14 cellular contexts compared by ENCODE assay signal in genomic region chr14:99659333-99659741, GRCh38. TPM values are rescaled to one million over a fixed set of nuclear protein-coding genes. Genes with fewer than 3 reads are reported as not detected.
DNase-seq lines count a peak whose midpoint lies in the region; ATAC-seq and TF ChIP-seq lines count a peak whose summit lies in the region.
"Had no signal": no experiment of that assay in that cellular context is flagged by ENCODE, and none has a peak within 500 bp of the region (broad histone marks: within the 10 kb centered on the region; RNA-seq: fewer than 3 reads in every experiment).

No MANE protein-coding gene starts in this region.

- no peak for TF ChIP-seq CTCF in mucosa of descending colon (IDR thresholded peaks at IDR 0.05)

- no peak overlapping the region for H3K4me3 Mint-ChIP-seq in effector memory CD8-positive, alpha-beta T cell

- peaks cover 27% of the 10 kb centered on the region for H3K4me1 ChIP-seq in HUES48 (ENCODE audit: control insufficient read depth, insufficient read depth, low read length)
- no peaks in the 10 kb centered on the region for H3K4me1 ChIP-seq in mucosa of descending colon (ENCODE audit: low read depth)

- H3K36me3 ChIP-seq in HUES48 (ENCODE audit: control insufficient read depth, insufficient read depth, low read length) (no peaks in the 10 kb centered on the region; the same call in 1 of the 2 replicates), mucosa of descending colon (ENCODE audit: low read depth) (no peaks in the 10 kb centered on the region)

- H3K36me3 Mint-ChIP-seq in effector memory CD8-positive, alpha-beta T cell (ENCODE audit: insufficient read depth) = peaks cover 2% of the 10 kb centered on the region

- H3K27ac ChIP-seq in HUES48 (ENCODE audit: low read depth, low read length) = no peak overlapping the region
- H3K27ac ChIP-seq: C4-2B had no signal

- peaks cover 30% of the 10 kb centered on the region for H3K27me3 ChIP-seq in HUES48 (ENCODE audit: control insufficient read depth, insufficient read depth, low read length)

- H3K9me3 Mint-ChIP-seq in effector memory CD8-positive, alpha-beta T cell = no peaks in the 10 kb centered on the region

- no peak overlapping the region for H3K27ac Mint-ChIP-seq in effector memory CD8-positive, alpha-beta T cell

- DNase-seq in DMS79 treated with DMSO at 0.1 percent for 48 hours (lab: John Stamatoyannopoulos, UW) (peak; percentile 36), mucosa of descending colon (no peak), NCI-H187 treated with DMSO at 0.1 percent for 48 hours (lab: John Stamatoyannopoulos, UW) (no peak)
- DNase-seq in effector memory CD8-positive, alpha-beta T cell = no peak
- DNase-seq: activated CD4-positive, alpha-beta T cell treated with anti-CD3 and anti-CD28 coated beads, Interleukin-2, amount 50 U/mL, for 1 hour; activated effector memory CD4-positive, alpha-beta T cell treated with anti-CD3 and anti-CD28 coated beads, Interleukin-2, amount 50 U/mL, for 16 hours; NCI-H2029 treated with DMSO at 0.1 percent for 48 hours; NK-92 treated with Interleukin-12 subunit alpha and Interleukin-12 subunit beta, amount 100 ng/mL, for 24 hours; SHP77; T-helper 9 cell had no signal

- no peak overlapping the region for H3K9ac ChIP-seq in HUES48 (ENCODE audit: low read depth, low read length)

- peak; percentile 54 for ATAC-seq in effector memory CD8-positive, alpha-beta T cell (replicated peaks)
- ATAC-seq in mucosa of descending colon (peak; percentile 58), HG03095 (IDR thresholded peaks at IDR 0.05; ENCODE audit: unreplicated experiment) (no peak), HG03442 (IDR thresholded peaks at IDR 0.05; ENCODE audit: unreplicated experiment) (no peak)

- H3K9me3 ChIP-seq in HUES48 (ENCODE audit: control insufficient read depth, insufficient read depth, low read length) (no peaks in the 10 kb centered on the region), mucosa of descending colon (no peaks in the 10 kb centered on the region)

- peaks cover 0 to 2% of the 10 kb centered on the region in 2 donors for H3K4me1 Mint-ChIP-seq in effector memory CD8-positive, alpha-beta T cell (ENCODE audit: low read depth in 2 of 2)

- intact Hi-C loops in mucosa of descending colon (cut with DNase I, micrococcal nuclease) = no loop called here

- H3K4me3 ChIP-seq in HUES48 (ENCODE audit: low read depth, low read length) = peak overlapping the region; percentile 58
- no peak overlapping the region for H3K4me3 ChIP-seq in mucosa of descending colon

- H3K27me3 Mint-ChIP-seq in effector memory CD8-positive, alpha-beta T cell = peaks cover 50 to 91% of the 10 kb centered on the region in 2 donors

RNA-seq across cellular contexts. Expression of gene HHIPL1, which starts 14.4 kb away (rescaled TPM):
- total RNA-seq in mucosa of descending colon = 1 to 10 TPM in 2 of 3 donors, under 1 TPM in 1; 0.26 to 3.2 (median 1.1) TPM

RNA-seq across cellular contexts. Expression of gene CYP46A1, which starts 24.8 kb away (rescaled TPM):
- total RNA-seq in mucosa of descending colon = 1 to 10 TPM in 1 of 3 donors, under 1 TPM in 2; 0.14 to 1.0 (median 0.22) TPM

RNA-seq across cellular contexts. Expression of gene CCDC85C, which starts 55.3 kb away (rescaled TPM):
- total RNA-seq in mucosa of descending colon = 100 to 1,000 TPM in 1 of 3 donors, 10 to 100 TPM in 2; 66.2 to 102 (median 66.2) TPM

Comparison
In these comparisons a context has a peak if more than half of its experiments do, and no peak if none do; other contexts are left out.
1. ATAC-seq: peak in effector memory CD8-positive, alpha-beta T cell (single experiment) and mucosa of descending colon (single experiment); none in HG03095 (single experiment) and HG03442 (single experiment).